Comparison of ENCODE assay signal across 24 cellular contexts in the genomic region with DNA sequence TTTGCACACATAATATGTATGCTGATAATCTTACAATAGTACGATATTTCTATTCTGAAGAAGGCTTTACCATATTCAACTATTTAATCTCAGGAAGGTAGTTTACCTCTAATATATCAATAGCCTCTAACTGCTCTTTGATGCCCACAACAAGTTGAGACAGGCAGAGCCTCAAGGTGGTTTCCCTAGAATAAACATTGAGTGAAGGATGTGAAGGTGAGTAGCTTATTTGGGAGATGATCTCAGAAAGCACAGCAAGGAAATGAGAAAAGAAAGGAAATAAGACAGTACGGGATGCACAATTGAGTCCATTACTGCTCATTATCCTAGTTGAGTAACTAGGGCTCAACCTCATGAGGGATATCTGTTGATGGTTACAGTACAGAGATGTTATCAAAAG.
"Had no signal": no experiment of that assay in that cellular context is flagged by ENCODE, and none has a peak within 500 bp of the region (broad histone marks: within the 10 kb centered on the region; RNA-seq: fewer than 3 reads in every experiment).

No MANE protein-coding gene starts in this region.

- H3K27ac ChIP-seq: left ventricle myocardium inferior, pancreas, prostate gland, skin epidermis, stomach, testis, thyroid gland, transverse colon, upper lobe of left lung, vagina had no signal

- H3K36me3 ChIP-seq: left ventricle myocardium inferior, pancreas, prostate gland, stomach, thyroid gland, transverse colon, upper lobe of left lung, vagina had no signal

- ATAC-seq: naive thymus-derived CD8-positive, alpha-beta T cell; pancreas; right cardiac atrium; sciatic nerve; stimulated activated naive B cell treated with anti-CD40 and anti-IgM and Interleukin-4, amounts not matched to agents 10 μg/mL and 1 μg/mL and 100 μg/mL, for 72 hours; stimulated activated naive CD8-positive, alpha-beta T cell treated with anti-CD3 and anti-CD28 coated beads, Interleukin-15, Interleukin-2, amounts not matched to agents 100 U/mL and 50 U/mL, for 24 hours had no signal

- H3K4me1 ChIP-seq: left ventricle myocardium inferior, pancreas, prostate gland, stomach, testis, thyroid gland, transverse colon, upper lobe of left lung, vagina had no signal

- DNase-seq: islet precursor cell; left ventricle myocardium inferior; naive thymus-derived CD8-positive, alpha-beta T cell; nucleus accumbens; pancreas; posterior cingulate gyrus; retina; right cardiac atrium; stimulated activated CD4-positive, alpha-beta T cell treated with anti-CD3 and anti-CD28 coated beads, Interleukin-12 subunit alpha, Interleukin-12 subunit beta, amount 100 ng/mL, for 4 hours; stimulated activated CD4-positive, alpha-beta T cell treated with anti-CD3 and anti-CD28 coated beads, Interleukin-15, amount 100 ng/mL, for 24 hours; stimulated activated CD4-positive, alpha-beta T cell treated with anti-CD3 and anti-CD28 coated beads, Interleukin-2, amount 100 ng/mL, for 24 hours; stimulated activated CD4-positive, alpha-beta T cell treated with anti-CD3 and anti-CD28 coated beads, Interleukin-4, amount 100 ng/mL, for 1 hour; stimulated activated naive B cell treated with anti-CD40 and anti-IgM and Interleukin-4, amounts not matched to agents 10 μg/mL and 1 μg/mL and 100 μg/mL, for 72 hours; stimulated activated naive CD8-positive, alpha-beta T cell treated with anti-CD3 and anti-CD28 coated beads, Interleukin-15, Interleukin-2, amounts not matched to agents 100 U/mL and 50 U/mL, for 24 hours; stomach; testis; thyroid gland; transverse colon; upper lobe of left lung had no signal

- H3K9me3 ChIP-seq: left ventricle myocardium inferior, pancreas, prostate gland, stomach, testis, thyroid gland, transverse colon, upper lobe of left lung, vagina had no signal

- H3K4me3 ChIP-seq: left ventricle myocardium inferior, lung, pancreas, prostate gland, skin epidermis, stomach, testis, thyroid gland, transverse colon, upper lobe of left lung, vagina had no signal

- FAIRE-seq: pancreas had no signal

- H3K27me3 ChIP-seq: pancreas, stomach, testis, thyroid gland, transverse colon, upper lobe of left lung, vagina had no signal
